ENCODE assay signal across 1 cellular context in genomic region chr17:72693147-72693878, GRCh38.
TF ChIP-seq lines count a peak whose summit lies in the region.

No MANE protein-coding gene starts in this region.

TF ChIP-seq in IMR-90, 13 proteins besides CTCF, POLR2A, EP300 and RAD21 (continued from another document):
- TF ChIP-seq ELK1 (IDR thresholded peaks at IDR 0.05; ENCODE audit: borderline replicate concordance, low read depth, low read length) (no peak), FOS (IDR thresholded peaks at IDR 0.05; ENCODE audit: low read depth, low read length) (no peak), MAFK (IDR thresholded peaks at IDR 0.05; ENCODE audit: low read depth, low read length) (no peak), MAZ (IDR thresholded peaks at IDR 0.05; ENCODE audit: borderline replicate concordance, low read depth, low read length) (no peak), NFE2L2 (IDR thresholded peaks at IDR 0.05; ENCODE audit: low read depth, low read length) (no peak), CEBPB (IDR thresholded peaks at IDR 0.05; ENCODE audit: low read depth, low read length) (no peak), BHLHE40 (IDR thresholded peaks at IDR 0.05; ENCODE audit: low read depth, low read length) (no peak), MXI1 (IDR thresholded peaks at IDR 0.05; ENCODE audit: borderline replicate concordance, low read depth, low read length) (no peak), RFX5 (IDR thresholded peaks at IDR 0.05; ENCODE audit: low read depth, low read length) (no peak), CHD1 (IDR thresholded peaks at IDR 0.05; ENCODE audit: low read depth, low read length) (no peak)
TF ChIP-seq in IMR-90: peak in this region for 0.
